Comparison of ENCODE assay signal across 17 cellular contexts in the genomic region with DNA sequence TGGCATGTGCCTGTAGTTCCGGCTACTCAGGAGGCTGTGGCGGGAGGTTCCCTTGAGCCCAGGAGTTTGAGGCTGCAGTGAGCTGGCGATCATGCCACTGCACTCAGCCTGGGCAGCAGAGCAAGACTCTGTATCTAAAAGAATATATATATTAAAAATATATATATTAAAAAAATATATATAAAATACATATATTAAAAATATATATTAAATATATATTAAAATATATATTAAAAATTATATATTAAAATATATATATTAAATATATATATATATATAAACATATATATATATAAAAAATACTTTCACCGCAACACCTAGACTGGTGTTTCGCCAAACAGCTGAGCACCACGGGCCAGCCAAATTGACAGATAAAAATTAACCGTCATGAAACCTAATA. TPM values are rescaled to one million over a fixed set of nuclear protein-coding genes. Genes with fewer than 3 reads are reported as not detected.
DNase-seq lines count a peak whose midpoint lies in the region; ATAC-seq, FAIRE-seq and TF ChIP-seq lines count a peak whose summit lies in the region.
"Had no signal": no experiment of that assay in that cellular context is flagged by ENCODE, and none has a peak within 500 bp of the region (broad histone marks: within the 10 kb centered on the region; RNA-seq: fewer than 3 reads in every experiment).

No MANE protein-coding gene starts in this region.

- TF ChIP-seq CTCF in pancreas (IDR thresholded peaks at IDR 0.05) = no peak
- TF ChIP-seq CTCF in foreskin fibroblast (IDR thresholded peaks at IDR 0.05; ENCODE audit: low read depth, low read length) = no peak
- TF ChIP-seq CTCF in D721Med (IDR thresholded peaks at IDR 0.05; ENCODE audit: insufficient read depth, missing control alignments) = no peak

- no peaks in the 10 kb centered on the region for H3K27me3 ChIP-seq in pancreas
- H3K27me3 ChIP-seq: BLaER1 had no signal

- DNase-seq in RCC 7860 (ENCODE audit: low spot score) (no peak), pancreas (no peak), foreskin fibroblast (no peak), NK-92 (lab: John Stamatoyannopoulos, UW; ENCODE audit: unreplicated experiment) (no peak), D721Med (ENCODE audit: insufficient read length, low spot score) (no peak)
- DNase-seq in effector memory CD8-positive, alpha-beta T cell = no peak
- DNase-seq: CD4-positive, alpha-beta memory T cell; DMS79 treated with DMSO at 0.1 percent for 48 hours; H9 had no signal

- ATAC-seq in effector memory CD8-positive, alpha-beta T cell (replicated peaks) = no peak
- ATAC-seq in pancreas = no peak
- ATAC-seq: GM12878 had no signal

- intact Hi-C loops in pancreas (cut with DNase I) = no loop called here

- no peaks in the 10 kb centered on the region for H3K9me3 ChIP-seq in pancreas

- peaks cover 42 to 54% of the 10 kb centered on the region in 2 donors for H3K4me1 Mint-ChIP-seq in effector memory CD8-positive, alpha-beta T cell (ENCODE audit: low read depth in 2 of 2)
- H3K4me1 Mint-ChIP-seq: CD14-positive monocyte; CD4-positive, alpha-beta memory T cell; H9 had no signal

- H3K27ac Mint-ChIP-seq in effector memory CD8-positive, alpha-beta T cell = peak overlapping the region in 1 of 2 donors; percentile 47
- H3K27ac Mint-ChIP-seq: IgD-negative memory B cell had no signal

- FAIRE-seq in A204.1 (lab: Jason Lieb, UNC) = peak; percentile 54
- FAIRE-seq in RCC 7860 (lab: Jason Lieb, UNC) = peak; percentile 55
- FAIRE-seq in pancreas (lab: Jason Lieb, UNC) = peak; percentile 13
- FAIRE-seq in D721Med (lab: Jason Lieb, UNC) = no peak
- FAIRE-seq: GM12878, H1, HepG2 had no signal

- no peaks in the 10 kb centered on the region for H3K9me3 Mint-ChIP-seq in effector memory CD8-positive, alpha-beta T cell
- H3K9me3 Mint-ChIP-seq: IgD-negative memory B cell had no signal

- peaks cover 5 to 68% (median 41%) of the 10 kb centered on the region in 3 donors for H3K36me3 ChIP-seq in pancreas

- no peaks in the 10 kb centered on the region for H3K27me3 Mint-ChIP-seq in effector memory CD8-positive, alpha-beta T cell
- H3K27me3 Mint-ChIP-seq: CD4-positive, alpha-beta memory T cell; IgD-negative memory B cell had no signal

- peaks cover 34% of the 10 kb centered on the region for H3K36me3 Mint-ChIP-seq in effector memory CD8-positive, alpha-beta T cell (ENCODE audit: insufficient read depth)

- H3K4me3 ChIP-seq in pancreas = no peak overlapping the region
- H3K4me3 ChIP-seq in foreskin fibroblast (ENCODE audit: low read depth in 1 of 2, low read length in 2 of 2) = no peak overlapping the region
- H3K4me3 ChIP-seq: BLaER1, GM12878 had no signal

- WGBS in pancreas, 2 donors = 85 to 86% methylated on average over 7 of the region's 7 CpGs

- peak overlapping the region; percentile 61 to 73 for H3K4me3 Mint-ChIP-seq in effector memory CD8-positive, alpha-beta T cell
- H3K4me3 Mint-ChIP-seq: CD14-positive monocyte; CD4-positive, alpha-beta memory T cell; H9 had no signal

- no peak overlapping the region for H3K27ac ChIP-seq in pancreas
- H3K27ac ChIP-seq: BLaER1 had no signal

- H3K4me1 ChIP-seq in pancreas = no peaks in the 10 kb centered on the region

RNA-seq across cellular contexts. Expression of a gene that starts 8.8 kb away (rescaled TPM):
- total RNA-seq in pancreas = 10 to 100 TPM; 18.6 to 28.1 (median 21.1) TPM
- 10 to 100 TPM; 28.2 to 32.8 TPM for polyA plus RNA-seq in pancreas

RNA-seq across cellular contexts. Expression of a gene that starts 13.4 kb away (rescaled TPM):
- total RNA-seq in pancreas = under 1 TPM in 1 of 6 donors, not detected in 5; 0.06 TPM
- under 1 TPM; 0.04 to 0.05 TPM for polyA plus RNA-seq in pancreas
- total RNA-seq: A673; CD4-positive, alpha-beta memory T cell; GM12878; HepG2 had no signal
- polyA plus RNA-seq: CD14-positive monocyte; CD4-positive, alpha-beta memory T cell; HepG2; IgD-negative memory B cell had no signal

RNA-seq across cellular contexts. Expression of a gene that starts 20.1 kb away (rescaled TPM):
- under 1 TPM in 5 of 6 donors, not detected in 1; 0.12 to 0.75 (median 0.35) TPM for total RNA-seq in pancreas
- polyA plus RNA-seq in pancreas = under 1 TPM; 0.16 to 0.23 TPM
- polyA plus RNA-seq: CD14-positive monocyte; CD4-positive, alpha-beta memory T cell; IgD-negative memory B cell had no signal

RNA-seq across cellular contexts. Expression of a gene that starts 26.5 kb away (rescaled TPM):
- 1 to 10 TPM; 2.9 to 4.6 (median 3.9) TPM for total RNA-seq in pancreas
- polyA plus RNA-seq in pancreas = 10 to 100 TPM in 1 of 2 donors, 1 to 10 TPM in 1; 9.2 to 12.0 TPM

RNA-seq across cellular contexts. Expression of a gene that starts 59.0 kb away (rescaled TPM):
- total RNA-seq in pancreas = 10 to 100 TPM; 15.0 to 27.6 (median 20.8) TPM
- 10 to 100 TPM; 53.9 to 58.0 TPM for polyA plus RNA-seq in pancreas
